ENCODE assay signal across 8 cellular contexts in the genomic region with DNA sequence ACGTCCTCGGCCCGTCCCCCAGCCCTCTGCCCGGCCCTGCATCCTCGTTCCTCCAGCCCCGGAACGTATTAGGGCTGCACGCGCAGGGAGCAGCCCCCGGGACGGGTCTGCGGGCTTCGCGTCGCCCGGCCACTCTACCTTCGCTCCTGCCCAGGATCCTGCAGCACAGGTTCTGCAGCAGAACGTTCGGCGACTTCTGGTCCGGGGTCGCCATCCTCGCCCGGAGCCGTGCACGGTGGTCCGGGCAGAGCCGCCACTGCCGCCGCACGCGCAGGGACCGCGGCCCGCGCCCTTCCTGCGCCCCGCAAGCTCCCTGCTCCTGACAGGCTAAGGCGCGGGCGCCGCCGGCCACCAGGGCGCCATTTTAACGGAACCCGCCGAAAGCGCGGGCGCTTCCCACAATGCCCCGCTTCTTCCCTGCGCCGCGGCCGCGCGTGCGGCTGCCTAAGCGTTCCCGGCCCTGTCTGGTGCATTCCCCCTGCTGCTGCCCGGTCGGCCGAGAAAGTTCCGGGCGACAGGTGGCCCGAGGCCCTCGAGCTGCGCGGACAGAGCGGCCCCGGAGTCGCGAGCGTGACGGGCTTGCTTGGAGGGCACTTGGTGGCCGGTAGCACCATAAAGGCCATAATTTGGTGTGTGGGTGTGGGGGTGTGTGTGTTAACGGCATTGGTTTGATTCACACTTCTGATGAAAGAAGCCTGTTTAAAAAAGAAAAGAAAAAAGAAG. TPM values are rescaled to one million over a fixed set of nuclear protein-coding genes. Genes with fewer than 3 reads are reported as not detected.
A peak's percentile ranks its signal among the peaks of the same experiment; 100 is the strongest.
DNase-seq lines count a peak whose midpoint lies in the region; ATAC-seq, FAIRE-seq and TF ChIP-seq lines count a peak whose summit lies in the region.

A gene with protein sequence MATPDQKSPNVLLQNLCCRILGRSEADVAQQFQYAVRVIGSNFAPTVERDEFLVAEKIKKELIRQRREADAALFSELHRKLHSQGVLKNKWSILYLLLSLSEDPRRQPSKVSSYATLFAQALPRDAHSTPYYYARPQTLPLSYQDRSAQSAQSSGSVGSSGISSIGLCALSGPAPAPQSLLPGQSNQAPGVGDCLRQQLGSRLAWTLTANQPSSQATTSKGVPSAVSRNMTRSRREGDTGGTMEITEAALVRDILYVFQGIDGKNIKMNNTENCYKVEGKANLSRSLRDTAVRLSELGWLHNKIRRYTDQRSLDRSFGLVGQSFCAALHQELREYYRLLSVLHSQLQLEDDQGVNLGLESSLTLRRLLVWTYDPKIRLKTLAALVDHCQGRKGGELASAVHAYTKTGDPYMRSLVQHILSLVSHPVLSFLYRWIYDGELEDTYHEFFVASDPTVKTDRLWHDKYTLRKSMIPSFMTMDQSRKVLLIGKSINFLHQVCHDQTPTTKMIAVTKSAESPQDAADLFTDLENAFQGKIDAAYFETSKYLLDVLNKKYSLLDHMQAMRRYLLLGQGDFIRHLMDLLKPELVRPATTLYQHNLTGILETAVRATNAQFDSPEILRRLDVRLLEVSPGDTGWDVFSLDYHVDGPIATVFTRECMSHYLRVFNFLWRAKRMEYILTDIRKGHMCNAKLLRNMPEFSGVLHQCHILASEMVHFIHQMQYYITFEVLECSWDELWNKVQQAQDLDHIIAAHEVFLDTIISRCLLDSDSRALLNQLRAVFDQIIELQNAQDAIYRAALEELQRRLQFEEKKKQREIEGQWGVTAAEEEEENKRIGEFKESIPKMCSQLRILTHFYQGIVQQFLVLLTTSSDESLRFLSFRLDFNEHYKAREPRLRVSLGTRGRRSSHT (minus strand): TSS at position 387 of the 723 bp plus-strand sequence. CDS start 173 bp downstream, at position 214.

- peak within 1 kb of the TSS; percentile 73 for H3K4ac ChIP-seq in H1 (replicated peaks; ENCODE audit: insufficient read length, low read depth, low read length)
- peak within 1 kb of the TSS; percentile 66 for H3K4ac ChIP-seq in mesendoderm (ENCODE audit: low read depth, low read length)

- H3K79me2 ChIP-seq in H1 (ENCODE audit: control insufficient read depth in 1 of 2, insufficient read depth in 2 of 2, low read length in 2 of 2) (peaks cover 0 to 39% of the 10 kb centered on the region in 2 experiments), mesendoderm (ENCODE audit: control insufficient read depth, insufficient read depth, low read length) (peaks cover 22% of the 10 kb centered on the region)

- intact Hi-C loops in CD8-positive, alpha-beta T cell (cut with DNase I, micrococcal nuclease): loop anchor here (2.0 to 10.0 kb wide), 6 partner anchors 103 to 1873 kb away; partner anchors contain the start of genes ANKRD10 (in 2 of the 2), ATP11A (in 2 of the 2), CUL4A (in 1 of the 2) and ING1 (in 1 of the 2)

- no peak for FAIRE-seq in H1 (lab: Jason Lieb, UNC)

- H3K27me3 ChIP-seq in CD8-positive, alpha-beta T cell (ENCODE audit: insufficient read depth, low read length): no peaks in the 10 kb centered on the region
- peaks cover 0 to 4% (median 2%) of the 10 kb centered on the region in 4 experiments; a peak in 3 of 7 replicates for H3K27me3 ChIP-seq in H1 (replicated peaks in 1 of 4; ENCODE audit: control insufficient read depth in 3 of 4, extremely low read depth in 1 of 4, insufficient read depth in 3 of 4, low read length in 3 of 4)
- no peaks in the 10 kb centered on the region for H3K27me3 ChIP-seq in mesendoderm (ENCODE audit: insufficient read depth, low read length, poor library complexity)

- H3K4me2 ChIP-seq in H1 (ENCODE audit: insufficient read depth in 1 of 2, low read depth in 2 of 2, low read length in 2 of 2) (peak within 1 kb of the TSS; percentile 59 to 94), mesendoderm (ENCODE audit: low read length) (peak within 1 kb of the TSS; percentile 84)

- peaks cover 4% of the 10 kb centered on the region for H3K23me2 ChIP-seq in H1 (ENCODE audit: low read depth, low read length)

- TF ChIP-seq CTCF in CD8-positive, alpha-beta T cell (IDR thresholded peaks at IDR 0.05): no peak
- peak in 1 of 3 experiments; percentile 9; a peak in 1 of 4 replicates for TF ChIP-seq CTCF in H1 (IDR thresholded peaks at IDR 0.05; ENCODE audit: control extremely low read depth in 1 of 3, insufficient read depth in 1 of 3, low read depth in 1 of 3, low read length in 3 of 3)

- H3K4me3 ChIP-seq in CD8-positive, alpha-beta T cell (ENCODE audit: low read depth, low read length): peak within 1 kb of the TSS; percentile 76
- H3K4me3 ChIP-seq in H1 (ENCODE audit: extremely low read depth in 1 of 4, insufficient read depth in 2 of 4, low read depth in 3 of 4, low read length in 4 of 4) (peak within 1 kb of the TSS; percentile 65 to 95 (median 68)), mesendoderm (ENCODE audit: low read length) (peak within 1 kb of the TSS; percentile 95)

- H4K8ac ChIP-seq in H1 (ENCODE audit: extremely low read depth, insufficient read depth, low read length): peak within 1 kb of the TSS; percentile 98
- H4K8ac ChIP-seq in mesendoderm (ENCODE audit: low read depth, low read length): no peak within 1 kb of the TSS

- no peaks in the 10 kb centered on the region for H3K9me3 ChIP-seq in CD8-positive, alpha-beta T cell (ENCODE audit: low read length)
- no peaks in the 10 kb centered on the region for H3K9me3 ChIP-seq in H1 (ENCODE audit: insufficient read depth in 2 of 2, low read depth in 1 of 2, low read length in 1 of 2)

- peak within 1 kb of the TSS; percentile 47; the same call in 1 of the 2 replicates for H2AFZ ChIP-seq in H1 (ENCODE audit: low read length)

- no peak; a peak in 1 of 3 replicates for TF ChIP-seq EP300 in H1 (IDR thresholded peaks at IDR 0.05; ENCODE audit: borderline replicate concordance in 1 of 2, low read depth in 2 of 2, low read length in 2 of 2)

- H4K91ac ChIP-seq in H1 (replicated peaks; ENCODE audit: insufficient read length, low read length): peak within 1 kb of the TSS; percentile 77

- H3K9ac ChIP-seq in H1 (replicated peaks in 1 of 4; ENCODE audit: extremely low read depth in 1 of 4, low read depth in 3 of 4, low read length in 3 of 4): peak within 1 kb of the TSS; percentile 63 to 95 (median 90)
- H3K9ac ChIP-seq in mesendoderm (ENCODE audit: low read length): peak within 1 kb of the TSS; percentile 99

- peak within 1 kb of the TSS; percentile 63 for H3K18ac ChIP-seq in H1 (ENCODE audit: extremely low read depth, low read length)
- H3K18ac ChIP-seq in mesendoderm (ENCODE audit: low read length): peak within 1 kb of the TSS; percentile 78

- ATAC-seq in CD8-positive, alpha-beta T cell: peak; percentile 85
- ATAC-seq in GM19438 (IDR thresholded peaks at IDR 0.05; ENCODE audit: low read depth, unreplicated experiment): peak; percentile 81
- ATAC-seq in HG03565 (IDR thresholded peaks at IDR 0.05; ENCODE audit: unreplicated experiment): peak; percentile 59

- DNase-seq in CD8-positive, alpha-beta T cell: peak; percentile 51 to 88 (median 69)
- DNase-seq in NOMO-1 treated with dmso at 0.1 percent for 144 hours (lab: John Stamatoyannopoulos, UW; ENCODE audit: unreplicated experiment) (peak; percentile 65), H1 (ENCODE audit: low read depth in 1 of 2, low spot score in 2 of 2) (peak in 1 of 2 experiments; percentile 87), mesendoderm (peak; percentile 86)
- peak; percentile 57 to 62 (median 59) for DNase-seq in activated CD8-positive, alpha-beta memory T cell treated with anti-CD3 and anti-CD28 coated beads for 48 hours (ENCODE audit: low read depth in 2 of 3, low spot score in 2 of 3)
- peak; percentile 64 for DNase-seq in stimulated activated CD8-positive, alpha-beta memory T cell treated with anti-CD3 and anti-CD28 coated beads, Interleukin-12 subunit alpha, Interleukin-12 subunit beta, amount 100 ng/mL, for 4 hours (ENCODE audit: low read depth)

- H3K14ac ChIP-seq in H1 (ENCODE audit: insufficient read length): no peak within 1 kb of the TSS

- peaks cover 18% of the 10 kb centered on the region for H3K4me1 ChIP-seq in CD8-positive, alpha-beta T cell (ENCODE audit: insufficient read depth, low read length)
- H3K4me1 ChIP-seq in H1 (replicated peaks in 1 of 4; ENCODE audit: control insufficient read depth in 3 of 4, insufficient read depth in 4 of 4, low read length in 3 of 4) (peaks cover 0 to 7% (median 5%) of the 10 kb centered on the region in 4 experiments; a peak in 6 of 7 replicates), mesendoderm (ENCODE audit: control insufficient read depth, low read depth, low read length) (peaks cover 3% of the 10 kb centered on the region)

- CTCF ChIA-PET in CD8-positive, alpha-beta T cell (lab: Charles Lee): interaction anchor here (1.7 kb wide), 1 partner anchor 18 kb away, joined by 17 read pairs; no protein-coding TSS in a partner anchor
- CTCF ChIA-PET in H1 (lab: Charles Lee; ENCODE audit: partially characterized antibody): no interaction called here

- no peaks in the 10 kb centered on the region for H3K27me3 Mint-ChIP-seq in CD8-positive, alpha-beta T cell (ENCODE audit: low read depth)

- no peak within 1 kb of the TSS for H2BK120ac ChIP-seq in H1 (replicated peaks; ENCODE audit: low read depth, low read length)
- no peak within 1 kb of the TSS for H2BK120ac ChIP-seq in mesendoderm (ENCODE audit: low read depth, low read length)

- H2AK5ac ChIP-seq in H1 (ENCODE audit: low read depth, low read length) (peak within 1 kb of the TSS; percentile 91), mesendoderm (ENCODE audit: low read length) (no peak within 1 kb of the TSS)

- H3K79me1 ChIP-seq in H1 (ENCODE audit: low read depth, low read length) (no peaks in the 10 kb centered on the region), mesendoderm (ENCODE audit: low read length) (peaks cover 10% of the 10 kb centered on the region)

- H3K36me3 Mint-ChIP-seq in CD8-positive, alpha-beta T cell: peaks cover 2% of the 10 kb centered on the region

- POLR2A ChIA-PET in CD8-positive, alpha-beta T cell (lab: Charles Lee): interaction anchor here (0.8 to 1.8 kb wide), 2 partner anchors 18 to 1970 kb away, joined by 3 to 5 read pairs; no protein-coding TSS in a partner anchor
- POLR2A ChIA-PET in H1 (lab: Charles Lee; ENCODE audit: partially characterized antibody): interaction anchor here (0.8 to 2.9 kb wide), 11 partner anchors 9 to 142 kb away, joined by 3 to 15 read pairs (median 4); no protein-coding TSS in a partner anchor

- H3K36me3 ChIP-seq in CD8-positive, alpha-beta T cell (ENCODE audit: insufficient read depth, low read length): no peaks in the 10 kb centered on the region
- no peaks in the 10 kb centered on the region for H3K36me3 ChIP-seq in H1 (ENCODE audit: control insufficient read depth in 2 of 4, insufficient read depth in 4 of 4, low read length in 3 of 4)
- no peaks in the 10 kb centered on the region for H3K36me3 ChIP-seq in mesendoderm (ENCODE audit: control insufficient read depth, insufficient read depth, low read length)

- no peak for TF ChIP-seq RAD21 in H1 (IDR thresholded peaks at IDR 0.05 in 1 of 2, conservative IDR thresholded peaks at IDR 0.05 in 1 of 2; ENCODE audit: low read depth in 2 of 2, low read length in 2 of 2)

- peak within 1 kb of the TSS; percentile 72 for H3K56ac ChIP-seq in H1 (replicated peaks; ENCODE audit: insufficient read length, low read depth, low read length)
- H3K56ac ChIP-seq in mesendoderm (ENCODE audit: low read length): peak within 1 kb of the TSS; percentile 99

- peak in 1 of 2 experiments; percentile 90; a peak in 2 of 3 replicates for TF ChIP-seq POLR2A in H1 (IDR thresholded peaks at IDR 0.05; ENCODE audit: control extremely low read depth in 1 of 2, low read depth in 2 of 2, low read length in 2 of 2)

- WGBS in H1 (ENCODE audit: extremely low coverage in 1 of 2, insufficient coverage in 1 of 2, insufficient read length in 1 of 2, insufficient replicate concordance in 2 of 2, low coverage in 1 of 2, low lambda C conversion rate in 2 of 2, missing lambda C conversion rate in 1 of 2), 2 experiments: 2% methylated on average over 67 of the region's 77 CpGs; no CpG with 5 or more reads in 1 of the 2 experiments
- WGBS in mesendoderm (ENCODE audit: extremely low coverage, insufficient coverage, low lambda C conversion rate): no CpG with 5 or more reads among the region's 77 CpGs

- peak within 1 kb of the TSS; percentile 95 for H2BK12ac ChIP-seq in H1 (ENCODE audit: low read depth, low read length)

- peak within 1 kb of the TSS; percentile 77 for H4K5ac ChIP-seq in H1 (ENCODE audit: insufficient read length, low read depth, low read length)
- no peak within 1 kb of the TSS for H4K5ac ChIP-seq in mesendoderm (ENCODE audit: low read length)

- no peaks in the 10 kb centered on the region for H3K9me3 Mint-ChIP-seq in CD8-positive, alpha-beta T cell

- H2BK5ac ChIP-seq in H1 (ENCODE audit: low read depth, low read length) (peak within 1 kb of the TSS; percentile 73), mesendoderm (ENCODE audit: low read length) (peak within 1 kb of the TSS; percentile 62)

- peak within 1 kb of the TSS; percentile 57 for H3K27ac ChIP-seq in CD8-positive, alpha-beta T cell (ENCODE audit: low read depth, low read length)
- H3K27ac ChIP-seq in H1 (ENCODE audit: low read depth, low read length) (peak within 1 kb of the TSS; percentile 92), mesendoderm (ENCODE audit: low read depth, low read length) (peak within 1 kb of the TSS; percentile 97)

- peaks cover 39% of the 10 kb centered on the region for H3K4me1 Mint-ChIP-seq in CD8-positive, alpha-beta T cell (ENCODE audit: low read depth)

- peaks cover 0 to 3% of the 10 kb centered on the region in 2 experiments for H4K20me1 ChIP-seq in H1 (replicated peaks in 1 of 2; ENCODE audit: control insufficient read depth in 1 of 2, insufficient read depth in 2 of 2, low read length in 2 of 2)

- H3K23ac ChIP-seq in H1 (ENCODE audit: insufficient read length): no peak within 1 kb of the TSS
- H3K23ac ChIP-seq in mesendoderm (ENCODE audit: low read length): peak within 1 kb of the TSS; percentile 99

- H3K4me3 Mint-ChIP-seq in CD8-positive, alpha-beta T cell: peak within 1 kb of the TSS; percentile 96

- H2BK20ac ChIP-seq in H1 (ENCODE audit: low read length): peak within 1 kb of the TSS; percentile 64; the same call in 1 of the 2 replicates

- H2BK15ac ChIP-seq in H1 (ENCODE audit: low read length): 0 out of 2 replicates have a peak within 1 kb of the TSS, but pooled peaks have one; percentile 1
- H2BK15ac ChIP-seq in mesendoderm (replicated peaks; ENCODE audit: low read depth): no peak within 1 kb of the TSS

- H3K27ac Mint-ChIP-seq in CD8-positive, alpha-beta T cell: peak within 1 kb of the TSS; percentile 92

RNA-seq across cellular contexts. Expression of the gene that starts here (rescaled TPM):
- total RNA-seq in CD8-positive, alpha-beta T cell: 10 to 100 TPM; 28.8 to 31.9 TPM
- 31.7 and 35.8 TPM in 2 replicates for total RNA-seq in H1 (2021; fragmentation: NEBNext Ultra II Directional; extraction: Animal tissue kit (Norgen Biotek cat#: 25700))
- polyA plus RNA-seq in H1 (2011; rRNA removed): 27.0 and 38.0 TPM in 2 replicates
- polyA plus RNA-seq in H1 (2011; cell fraction: cytosol; rRNA removed): 33.1 TPM
- 51.5 TPM for polyA plus RNA-seq in H1 (2011; cell fraction: nucleus; rRNA removed)
- 19.6 to 23.2 TPM (median 21.4 TPM) in 4 replicates for polyA plus RNA-seq in H1 (2012, experiment 1 of 2)
- 3.8 TPM for polyA plus RNA-seq in H1 (2012, experiment 2 of 2)
- polyA plus RNA-seq in H1 (2013, experiment 1 of 2): 14.6 TPM
- polyA plus RNA-seq in H1 (2013, experiment 2 of 2): 16.1 TPM
- 46.5 and 47.2 TPM in 2 replicates for polyA minus RNA-seq in H1 (2011; rRNA and poly(A)+ RNA removed)
- 17.2 TPM for polyA minus RNA-seq in H1 (2011; cell fraction: cytosol; rRNA and poly(A)+ RNA removed)
- polyA minus RNA-seq in H1 (2011; cell fraction: nucleus; rRNA and poly(A)+ RNA removed): 79.7 TPM
- 20.8 TPM for polyA plus RNA-seq in mesendoderm (2013, experiment 1 of 2)
- 20.8 TPM for polyA plus RNA-seq in mesendoderm (2013, experiment 2 of 2)
